In the genomic region with DNA sequence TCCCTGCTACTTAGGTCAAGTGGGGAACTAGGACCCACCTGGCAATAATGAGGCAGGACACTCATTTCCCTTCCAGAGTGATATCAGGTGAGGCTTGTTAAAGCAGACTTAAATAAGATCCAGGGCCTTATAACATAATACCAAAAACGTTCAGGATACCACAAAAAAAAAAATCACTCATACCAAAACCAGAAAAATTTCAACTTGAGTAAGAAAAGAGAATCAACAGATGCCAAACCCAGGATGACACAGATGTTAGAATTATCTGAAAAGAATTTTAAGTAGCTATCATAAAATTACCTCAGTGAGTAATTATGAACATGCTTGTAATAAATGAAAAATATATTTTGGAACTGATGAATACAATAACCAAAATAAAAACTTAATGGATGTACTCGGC, we compare ENCODE assay signal across 12 cellular contexts.
"Had no signal": no experiment of that assay in that cellular context is flagged by ENCODE, and none has a peak within 500 bp of the region (broad histone marks: within the 10 kb centered on the region; RNA-seq: fewer than 3 reads in every experiment).

No MANE protein-coding gene starts in this region.

- H3K27ac ChIP-seq: heart left ventricle, prostate gland, right lobe of liver, suprapubic skin had no signal

- H3K36me3 ChIP-seq: heart left ventricle, prostate gland, right lobe of liver, suprapubic skin had no signal

- H3K4me1 ChIP-seq: heart left ventricle, prostate gland, right lobe of liver, suprapubic skin had no signal

- H3K4me3 ChIP-seq: heart left ventricle, prostate gland, right lobe of liver, suprapubic skin had no signal

- H3K27me3 ChIP-seq: heart left ventricle, right lobe of liver had no signal

- DNase-seq: activated effector memory CD4-positive, alpha-beta T cell treated with Interleukin-2 at 50 U/mL for 16 hours; activated T-cell treated with anti-CD3 and anti-CD28 coated beads, Interleukin-2, amount 50 U/mL, for 24 hours; amniotic stem cell; cerebellar nuclear complex; dermis blood vessel endothelial cell; heart left ventricle; occipital lobe; right lobe of liver; stimulated activated CD4-positive, alpha-beta T cell treated with anti-CD3 and anti-CD28 coated beads, Interleukin-2, amount 100 ng/mL, for 24 hours; stimulated activated naive CD4-positive, alpha-beta T cell had no signal

- H3K9me3 ChIP-seq: prostate gland, right lobe of liver had no signal
